Comparison of ENCODE assay signal across 8 cellular contexts in the genomic region with DNA sequence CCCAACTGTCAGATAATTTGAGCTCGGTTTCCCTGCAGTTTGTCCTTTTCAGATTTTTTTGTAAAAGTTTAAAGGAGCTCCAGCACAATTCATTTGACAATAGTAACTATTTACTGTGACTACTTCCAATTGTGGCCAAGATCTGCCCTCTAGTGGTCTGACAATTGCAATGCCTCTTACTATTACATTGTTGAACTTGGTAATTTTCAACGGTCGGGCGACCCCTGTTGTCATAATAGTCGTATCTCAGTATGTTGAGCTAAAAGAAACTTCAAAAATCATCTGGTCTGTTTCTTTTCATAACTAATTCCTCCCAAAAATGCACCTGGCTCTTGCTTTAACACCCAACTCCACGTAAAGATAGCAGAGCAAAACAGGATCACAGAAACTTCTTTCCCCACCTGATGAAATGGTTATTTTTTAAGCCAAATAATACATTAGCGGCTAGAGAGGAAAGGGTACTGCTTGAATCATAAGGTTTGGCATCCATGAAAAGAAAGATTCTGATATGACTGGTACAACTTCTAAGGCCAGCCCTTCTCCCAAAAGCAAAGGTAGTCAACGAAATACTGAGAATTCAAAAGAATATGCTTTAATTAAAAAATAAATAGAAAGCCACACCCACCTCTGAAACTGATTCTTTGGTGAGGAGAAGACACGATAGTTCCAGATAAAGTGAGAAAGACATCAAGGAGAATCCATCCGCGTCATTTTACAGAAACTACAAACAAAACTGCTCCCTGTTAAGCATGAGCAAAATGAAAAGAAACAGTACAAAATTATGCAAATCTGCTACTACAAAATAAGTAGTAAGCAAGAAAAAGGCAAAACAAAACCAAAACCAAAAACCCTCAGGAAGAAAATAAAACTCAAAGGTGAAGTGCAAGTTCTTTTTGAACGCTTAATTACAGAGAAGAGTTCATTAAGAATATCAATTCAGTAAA.
DNase-seq lines count a peak whose midpoint lies in the region; ATAC-seq lines count a peak whose summit lies in the region.

No MANE protein-coding gene starts in this region.

- POLR2A ChIA-PET in activated CD4-positive, alpha-beta memory T cell treated with anti-CD3 and anti-CD28 coated beads for 36 hours (lab: Charles Lee) = interaction anchor here (0.8 kb wide), 1 partner anchor 287 kb away, joined by 3 read pairs; no protein-coding TSS in a partner anchor

- peaks cover 12% of the 10 kb centered on the region for H3K4me1 Mint-ChIP-seq in activated CD4-positive, alpha-beta memory T cell treated with anti-CD3 and anti-CD28 coated beads for 36 hours (ENCODE audit: low read depth)

- ATAC-seq in GM19468 (IDR thresholded peaks at IDR 0.05; ENCODE audit: extremely low read depth, unreplicated experiment) (peak; percentile 71), HG03571 (IDR thresholded peaks at IDR 0.05; ENCODE audit: unreplicated experiment) (peak; percentile 91)

- DNase-seq in COR-L47 (lab: John Stamatoyannopoulos, UW) (peak; percentile 78), NCI-H82 (lab: John Stamatoyannopoulos, UW) (peak; percentile 86), midbrain (lab: John Stamatoyannopoulos, UW) (peak; percentile 84)
- peak; percentile 73 for DNase-seq in activated CD4-positive, alpha-beta memory T cell treated with anti-CD3 and anti-CD28 coated beads for 36 hours
- peak; percentile 35 for DNase-seq in effector CD8-positive, alpha-beta T cell (lab: John Stamatoyannopoulos, UW)
- DNase-seq in stimulated activated CD8-positive, alpha-beta memory T cell treated with anti-CD3 and anti-CD28 coated beads, Interleukin-4, amount 100 ng/mL, for 24 hours (ENCODE audit: low read depth) = peak; percentile 40

- H3K27me3 Mint-ChIP-seq in activated CD4-positive, alpha-beta memory T cell treated with anti-CD3 and anti-CD28 coated beads for 36 hours = peaks cover 1% of the 10 kb centered on the region

- H3K27ac Mint-ChIP-seq in activated CD4-positive, alpha-beta memory T cell treated with anti-CD3 and anti-CD28 coated beads for 36 hours = no peak overlapping the region

- CTCF ChIA-PET in activated CD4-positive, alpha-beta memory T cell treated with anti-CD3 and anti-CD28 coated beads for 36 hours (lab: Charles Lee) = interaction anchor here (0.6 to 17.8 kb wide), 115 partner anchors 9 to 884 kb away, joined by 3 to 393 read pairs (median 4); a partner anchor contains a TSS

- no peaks in the 10 kb centered on the region for H3K36me3 Mint-ChIP-seq in activated CD4-positive, alpha-beta memory T cell treated with anti-CD3 and anti-CD28 coated beads for 36 hours

- peak overlapping the region; percentile 47 for H3K4me3 Mint-ChIP-seq in activated CD4-positive, alpha-beta memory T cell treated with anti-CD3 and anti-CD28 coated beads for 36 hours

- no peaks in the 10 kb centered on the region for H3K9me3 Mint-ChIP-seq in activated CD4-positive, alpha-beta memory T cell treated with anti-CD3 and anti-CD28 coated beads for 36 hours

- intact Hi-C loops in activated CD4-positive, alpha-beta memory T cell treated with anti-CD3 and anti-CD28 coated beads for 36 hours (cut with micrococcal nuclease) = loop anchor here (1.0 to 5.0 kb wide), 6 partner anchors 96 to 874 kb away; a partner anchor contains a TSS

Comparison
In these comparisons a context has a peak if more than half of its experiments do, and no peak if none do; other contexts are left out.
1. Peak in every context shown above with its lines: DNase-seq and ATAC-seq.
2. DNase-seq: peak in every context shown above with its lines; median percentile 86 in NCI-H82; 84 in midbrain; 78 in COR-L47; 73 in activated CD4-positive, alpha-beta memory T cell treated with anti-CD3 and anti-CD28 coated beads for 36 hours; 40 in stimulated activated CD8-positive, alpha-beta memory T cell treated with anti-CD3 and anti-CD28 coated beads, Interleukin-4, amount 100 ng/mL, for 24 hours; 35 in effector CD8-positive, alpha-beta T cell.